Comparison of ENCODE assay signal across 14 cellular contexts in the genomic region with DNA sequence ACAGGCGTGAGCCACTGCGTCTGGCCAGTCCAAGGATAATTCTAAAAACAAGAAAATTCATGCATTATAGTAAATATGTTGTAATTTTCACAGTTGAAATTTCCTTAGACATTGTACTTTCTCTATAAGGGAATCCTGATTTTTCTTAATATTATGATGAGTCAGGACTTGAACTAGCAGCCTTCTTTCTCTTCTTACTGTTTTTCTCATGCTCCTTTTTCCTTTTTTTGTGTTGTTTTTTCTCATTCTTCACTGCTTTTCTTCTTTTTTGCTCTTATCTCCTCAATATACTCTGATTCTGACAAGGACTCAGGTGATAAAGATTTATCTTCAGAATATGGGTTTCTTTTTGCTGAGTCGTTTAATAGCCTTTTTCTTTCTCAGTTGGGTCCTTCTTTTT.
"Had no signal": no experiment of that assay in that cellular context is flagged by ENCODE, and none has a peak within 500 bp of the region (broad histone marks: within the 10 kb centered on the region; RNA-seq: fewer than 3 reads in every experiment).

No MANE protein-coding gene starts in this region.

- H3K36me3 Mint-ChIP-seq: activated naive CD8-positive, alpha-beta T cell; memory B cell; natural killer cell treated with Interleukin-12 subunit alpha and Interleukin-12 subunit beta and Interleukin-15 and Interleukin-18, amount 100 ng/mL, for 72 hours; stimulated activated effector memory CD8-positive, alpha-beta T cell treated with anti-CD3 and anti-CD28 coated beads, Interleukin-12 subunit alpha, Interleukin-12 subunit beta, amount 100 ng/mL, for 72 hours had no signal

- H3K36me3 ChIP-seq: colonic mucosa, left ventricle myocardium inferior had no signal

- H3K4me1 ChIP-seq: colonic mucosa had no signal

- H3K9me3 ChIP-seq: body of pancreas, colonic mucosa, left ventricle myocardium inferior had no signal

- H3K27me3 Mint-ChIP-seq: activated CD4-positive, alpha-beta memory T cell treated with anti-CD3 and anti-CD28 coated beads, Interleukin-2, amount 10 ng/mL, durations not matched to agents 7 days and 5 days had no signal

- H3K4me3 ChIP-seq: body of pancreas, colonic mucosa had no signal

- H3K9me3 Mint-ChIP-seq: activated CD4-positive, alpha-beta memory T cell treated with anti-CD3 and anti-CD28 coated beads, Interleukin-2, amount 10 ng/mL, durations not matched to agents 7 days and 5 days; activated T-cell treated with anti-CD3 and anti-CD28 coated beads, Interleukin-2, amount 50 U/mL, for 4 hours; memory B cell; natural killer cell treated with Interleukin-12 subunit alpha and Interleukin-12 subunit beta and Interleukin-15 and Interleukin-18, amount 100 ng/mL, for 72 hours; stimulated activated effector memory CD8-positive, alpha-beta T cell treated with anti-CD3 and anti-CD28 coated beads, Interleukin-12 subunit alpha, Interleukin-12 subunit beta, amount 100 ng/mL, for 72 hours; T-helper 1 cell treated with Interleukin-12 subunit alpha and Interleukin-12 subunit beta and Interleukin-4 antibody, amounts not matched to agents 30 μg/mL and 1 μg/mL, for 36 hours had no signal

- H3K27ac ChIP-seq: body of pancreas, colonic mucosa, left ventricle myocardium inferior had no signal

- H3K27me3 ChIP-seq: body of pancreas, colonic mucosa had no signal

- H3K27ac Mint-ChIP-seq: activated CD4-positive, alpha-beta memory T cell treated with anti-CD3 and anti-CD28 coated beads, Interleukin-2, amount 10 ng/mL, durations not matched to agents 7 days and 5 days; activated CD4-positive, alpha-beta T cell treated with anti-CD3 and anti-CD28 coated beads for 36 hours; activated naive CD8-positive, alpha-beta T cell; memory B cell had no signal

- DNase-seq: activated CD4-positive, alpha-beta memory T cell treated with anti-CD3 and anti-CD28 coated beads, Interleukin-2, amount 10 ng/mL, durations not matched to agents 7 days and 5 days; activated CD4-positive, alpha-beta T cell treated with anti-CD3 and anti-CD28 coated beads for 36 hours; activated gamma-delta T cell; activated T-cell treated with anti-CD3 and anti-CD28 coated beads, Interleukin-2, amount 50 U/mL, for 4 hours; central memory CD4-positive, alpha-beta T cell; colonic mucosa; foreskin fibroblast; left ventricle myocardium inferior had no signal

- ATAC-seq: activated CD4-positive, alpha-beta T cell treated with anti-CD3 and anti-CD28 coated beads for 36 hours; activated T-cell treated with anti-CD3 and anti-CD28 coated beads, Interleukin-2, amount 50 U/mL, for 4 hours had no signal
